ENCODE assay signal across 1 cellular context in genomic region chr16:3123986-3124886, GRCh38.
TF ChIP-seq lines count a peak whose summit lies in the region.

No MANE protein-coding gene starts in this region.

TF ChIP-seq in WTC11, 78 proteins besides CTCF, POLR2A, EP300 and RAD21 (continued from another document and continues in another):
- TF ChIP-seq, protein P1, sequence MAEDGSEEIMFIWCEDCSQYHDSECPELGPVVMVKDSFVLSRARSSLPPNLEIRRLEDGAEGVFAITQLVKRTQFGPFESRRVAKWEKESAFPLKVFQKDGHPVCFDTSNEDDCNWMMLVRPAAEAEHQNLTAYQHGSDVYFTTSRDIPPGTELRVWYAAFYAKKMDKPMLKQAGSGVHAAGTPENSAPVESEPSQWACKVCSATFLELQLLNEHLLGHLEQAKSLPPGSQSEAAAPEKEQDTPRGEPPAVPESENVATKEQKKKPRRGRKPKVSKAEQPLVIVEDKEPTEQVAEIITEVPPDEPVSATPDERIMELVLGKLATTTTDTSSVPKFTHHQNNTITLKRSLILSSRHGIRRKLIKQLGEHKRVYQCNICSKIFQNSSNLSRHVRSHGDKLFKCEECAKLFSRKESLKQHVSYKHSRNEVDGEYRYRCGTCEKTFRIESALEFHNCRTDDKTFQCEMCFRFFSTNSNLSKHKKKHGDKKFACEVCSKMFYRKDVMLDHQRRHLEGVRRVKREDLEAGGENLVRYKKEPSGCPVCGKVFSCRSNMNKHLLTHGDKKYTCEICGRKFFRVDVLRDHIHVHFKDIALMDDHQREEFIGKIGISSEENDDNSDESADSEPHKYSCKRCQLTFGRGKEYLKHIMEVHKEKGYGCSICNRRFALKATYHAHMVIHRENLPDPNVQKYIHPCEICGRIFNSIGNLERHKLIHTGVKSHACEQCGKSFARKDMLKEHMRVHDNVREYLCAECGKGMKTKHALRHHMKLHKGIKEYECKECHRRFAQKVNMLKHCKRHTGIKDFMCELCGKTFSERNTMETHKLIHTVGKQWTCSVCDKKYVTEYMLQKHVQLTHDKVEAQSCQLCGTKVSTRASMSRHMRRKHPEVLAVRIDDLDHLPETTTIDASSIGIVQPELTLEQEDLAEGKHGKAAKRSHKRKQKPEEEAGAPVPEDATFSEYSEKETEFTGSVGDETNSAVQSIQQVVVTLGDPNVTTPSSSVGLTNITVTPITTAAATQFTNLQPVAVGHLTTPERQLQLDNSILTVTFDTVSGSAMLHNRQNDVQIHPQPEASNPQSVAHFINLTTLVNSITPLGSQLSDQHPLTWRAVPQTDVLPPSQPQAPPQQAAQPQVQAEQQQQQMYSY (CRISPR knock-in tag; IDR thresholded peaks at IDR 0.05), result no peak
- TF ChIP-seq ZSCAN18 (CRISPR knock-in tag; IDR thresholded peaks at IDR 0.05), result no peak
- no peak for TF ChIP-seq ZNF317 (CRISPR knock-in tag; IDR thresholded peaks at IDR 0.05; ENCODE audit: borderline replicate concordance, low read depth)
- no peak; the same call in 1 of the 2 replicates for TF ChIP-seq TEAD4 (CRISPR knock-in tag; IDR thresholded peaks at IDR 0.05)
- TF ChIP-seq, protein P2, sequence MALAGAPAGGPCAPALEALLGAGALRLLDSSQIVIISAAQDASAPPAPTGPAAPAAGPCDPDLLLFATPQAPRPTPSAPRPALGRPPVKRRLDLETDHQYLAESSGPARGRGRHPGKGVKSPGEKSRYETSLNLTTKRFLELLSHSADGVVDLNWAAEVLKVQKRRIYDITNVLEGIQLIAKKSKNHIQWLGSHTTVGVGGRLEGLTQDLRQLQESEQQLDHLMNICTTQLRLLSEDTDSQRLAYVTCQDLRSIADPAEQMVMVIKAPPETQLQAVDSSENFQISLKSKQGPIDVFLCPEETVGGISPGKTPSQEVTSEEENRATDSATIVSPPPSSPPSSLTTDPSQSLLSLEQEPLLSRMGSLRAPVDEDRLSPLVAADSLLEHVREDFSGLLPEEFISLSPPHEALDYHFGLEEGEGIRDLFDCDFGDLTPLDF (CRISPR knock-in tag; IDR thresholded peaks at IDR 0.05), result no peak
- TF ChIP-seq, protein P3, sequence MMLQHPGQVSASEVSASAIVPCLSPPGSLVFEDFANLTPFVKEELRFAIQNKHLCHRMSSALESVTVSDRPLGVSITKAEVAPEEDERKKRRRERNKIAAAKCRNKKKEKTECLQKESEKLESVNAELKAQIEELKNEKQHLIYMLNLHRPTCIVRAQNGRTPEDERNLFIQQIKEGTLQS (CRISPR knock-in tag; conservative IDR thresholded peaks at IDR 0.05), result no peak
- peak; percentile 48 for TF ChIP-seq NFYB (CRISPR knock-in tag; conservative IDR thresholded peaks at IDR 0.05; ENCODE audit: low read depth)
- no peak for TF ChIP-seq ZNF416 (CRISPR knock-in tag; IDR thresholded peaks at IDR 0.05)
- TF ChIP-seq ZNF138 (CRISPR knock-in tag; conservative IDR thresholded peaks at IDR 0.05), result no peak
- no peak for TF ChIP-seq JAZF1 (CRISPR knock-in tag; IDR thresholded peaks at IDR 0.05)
- TF ChIP-seq FOXP4 (CRISPR knock-in tag; IDR thresholded peaks at IDR 0.05), result peak; percentile 78; the same call in 1 of the 2 replicates
- peak; percentile 56; the same call in 1 of the 2 replicates for TF ChIP-seq JUN (CRISPR knock-in tag; IDR thresholded peaks at IDR 0.05)
- TF ChIP-seq NFATC4 (CRISPR knock-in tag; IDR thresholded peaks at IDR 0.05), result no peak
- no peak for TF ChIP-seq USF1 (CRISPR knock-in tag; IDR thresholded peaks at IDR 0.05)
- TF ChIP-seq, protein P4, sequence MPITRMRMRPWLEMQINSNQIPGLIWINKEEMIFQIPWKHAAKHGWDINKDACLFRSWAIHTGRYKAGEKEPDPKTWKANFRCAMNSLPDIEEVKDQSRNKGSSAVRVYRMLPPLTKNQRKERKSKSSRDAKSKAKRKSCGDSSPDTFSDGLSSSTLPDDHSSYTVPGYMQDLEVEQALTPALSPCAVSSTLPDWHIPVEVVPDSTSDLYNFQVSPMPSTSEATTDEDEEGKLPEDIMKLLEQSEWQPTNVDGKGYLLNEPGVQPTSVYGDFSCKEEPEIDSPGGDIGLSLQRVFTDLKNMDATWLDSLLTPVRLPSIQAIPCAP (CRISPR knock-in tag; IDR thresholded peaks at IDR 0.05), result 0 out of 2 replicates have a peak, but pooled peaks have one; percentile 21
- TF ChIP-seq, protein P5, sequence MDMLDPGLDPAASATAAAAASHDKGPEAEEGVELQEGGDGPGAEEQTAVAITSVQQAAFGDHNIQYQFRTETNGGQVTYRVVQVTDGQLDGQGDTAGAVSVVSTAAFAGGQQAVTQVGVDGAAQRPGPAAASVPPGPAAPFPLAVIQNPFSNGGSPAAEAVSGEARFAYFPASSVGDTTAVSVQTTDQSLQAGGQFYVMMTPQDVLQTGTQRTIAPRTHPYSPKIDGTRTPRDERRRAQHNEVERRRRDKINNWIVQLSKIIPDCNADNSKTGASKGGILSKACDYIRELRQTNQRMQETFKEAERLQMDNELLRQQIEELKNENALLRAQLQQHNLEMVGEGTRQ (CRISPR knock-in tag; IDR thresholded peaks at IDR 0.05), result no peak
- TF ChIP-seq, protein P6, sequence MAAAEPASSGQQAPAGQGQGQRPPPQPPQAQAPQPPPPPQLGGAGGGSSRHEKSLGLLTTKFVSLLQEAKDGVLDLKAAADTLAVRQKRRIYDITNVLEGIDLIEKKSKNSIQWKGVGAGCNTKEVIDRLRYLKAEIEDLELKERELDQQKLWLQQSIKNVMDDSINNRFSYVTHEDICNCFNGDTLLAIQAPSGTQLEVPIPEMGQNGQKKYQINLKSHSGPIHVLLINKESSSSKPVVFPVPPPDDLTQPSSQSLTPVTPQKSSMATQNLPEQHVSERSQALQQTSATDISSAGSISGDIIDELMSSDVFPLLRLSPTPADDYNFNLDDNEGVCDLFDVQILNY (CRISPR knock-in tag; IDR thresholded peaks at IDR 0.05), result peak; percentile 57; the same call in 1 of the 2 replicates
- TF ChIP-seq KAT7 (CRISPR knock-in tag; IDR thresholded peaks at IDR 0.05; ENCODE audit: borderline replicate concordance), result no peak
- TF ChIP-seq, protein P7, sequence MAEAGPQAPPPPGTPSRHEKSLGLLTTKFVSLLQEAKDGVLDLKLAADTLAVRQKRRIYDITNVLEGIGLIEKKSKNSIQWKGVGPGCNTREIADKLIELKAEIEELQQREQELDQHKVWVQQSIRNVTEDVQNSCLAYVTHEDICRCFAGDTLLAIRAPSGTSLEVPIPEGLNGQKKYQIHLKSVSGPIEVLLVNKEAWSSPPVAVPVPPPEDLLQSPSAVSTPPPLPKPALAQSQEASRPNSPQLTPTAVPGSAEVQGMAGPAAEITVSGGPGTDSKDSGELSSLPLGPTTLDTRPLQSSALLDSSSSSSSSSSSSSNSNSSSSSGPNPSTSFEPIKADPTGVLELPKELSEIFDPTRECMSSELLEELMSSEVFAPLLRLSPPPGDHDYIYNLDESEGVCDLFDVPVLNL (CRISPR knock-in tag; IDR thresholded peaks at IDR 0.05; ENCODE audit: borderline replicate concordance, low read depth), result no peak
- TF ChIP-seq, protein P8, sequence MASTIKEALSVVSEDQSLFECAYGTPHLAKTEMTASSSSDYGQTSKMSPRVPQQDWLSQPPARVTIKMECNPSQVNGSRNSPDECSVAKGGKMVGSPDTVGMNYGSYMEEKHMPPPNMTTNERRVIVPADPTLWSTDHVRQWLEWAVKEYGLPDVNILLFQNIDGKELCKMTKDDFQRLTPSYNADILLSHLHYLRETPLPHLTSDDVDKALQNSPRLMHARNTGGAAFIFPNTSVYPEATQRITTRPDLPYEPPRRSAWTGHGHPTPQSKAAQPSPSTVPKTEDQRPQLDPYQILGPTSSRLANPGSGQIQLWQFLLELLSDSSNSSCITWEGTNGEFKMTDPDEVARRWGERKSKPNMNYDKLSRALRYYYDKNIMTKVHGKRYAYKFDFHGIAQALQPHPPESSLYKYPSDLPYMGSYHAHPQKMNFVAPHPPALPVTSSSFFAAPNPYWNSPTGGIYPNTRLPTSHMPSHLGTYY (CRISPR knock-in tag; IDR thresholded peaks at IDR 0.05), result 0 out of 2 replicates have a peak, but pooled peaks have one; percentile 34
- no peak for TF ChIP-seq ZMAT4 (CRISPR knock-in tag; IDR thresholded peaks at IDR 0.05)
- no peak for TF ChIP-seq GRHL2 (CRISPR knock-in tag; IDR thresholded peaks at IDR 0.05; ENCODE audit: insufficient replicate concordance, severe bottlenecking)
- no peak for TF ChIP-seq MLX (CRISPR knock-in tag; IDR thresholded peaks at IDR 0.05)
- TF ChIP-seq NR3C1 (CRISPR knock-in tag; conservative IDR thresholded peaks at IDR 0.05; ENCODE audit: low read depth), result no peak
- TF ChIP-seq ZBTB21 (CRISPR knock-in tag; IDR thresholded peaks at IDR 0.05; ENCODE audit: borderline replicate concordance), result no peak
- peak; percentile 86 for TF ChIP-seq ZNF121 (CRISPR knock-in tag; IDR thresholded peaks at IDR 0.05)
- TF ChIP-seq ZNF396 (CRISPR knock-in tag; IDR thresholded peaks at IDR 0.05; ENCODE audit: borderline replicate concordance), result no peak
- peak; percentile 92 for TF ChIP-seq SP1 (CRISPR knock-in tag; conservative IDR thresholded peaks at IDR 0.05)
- TF ChIP-seq, protein P9, sequence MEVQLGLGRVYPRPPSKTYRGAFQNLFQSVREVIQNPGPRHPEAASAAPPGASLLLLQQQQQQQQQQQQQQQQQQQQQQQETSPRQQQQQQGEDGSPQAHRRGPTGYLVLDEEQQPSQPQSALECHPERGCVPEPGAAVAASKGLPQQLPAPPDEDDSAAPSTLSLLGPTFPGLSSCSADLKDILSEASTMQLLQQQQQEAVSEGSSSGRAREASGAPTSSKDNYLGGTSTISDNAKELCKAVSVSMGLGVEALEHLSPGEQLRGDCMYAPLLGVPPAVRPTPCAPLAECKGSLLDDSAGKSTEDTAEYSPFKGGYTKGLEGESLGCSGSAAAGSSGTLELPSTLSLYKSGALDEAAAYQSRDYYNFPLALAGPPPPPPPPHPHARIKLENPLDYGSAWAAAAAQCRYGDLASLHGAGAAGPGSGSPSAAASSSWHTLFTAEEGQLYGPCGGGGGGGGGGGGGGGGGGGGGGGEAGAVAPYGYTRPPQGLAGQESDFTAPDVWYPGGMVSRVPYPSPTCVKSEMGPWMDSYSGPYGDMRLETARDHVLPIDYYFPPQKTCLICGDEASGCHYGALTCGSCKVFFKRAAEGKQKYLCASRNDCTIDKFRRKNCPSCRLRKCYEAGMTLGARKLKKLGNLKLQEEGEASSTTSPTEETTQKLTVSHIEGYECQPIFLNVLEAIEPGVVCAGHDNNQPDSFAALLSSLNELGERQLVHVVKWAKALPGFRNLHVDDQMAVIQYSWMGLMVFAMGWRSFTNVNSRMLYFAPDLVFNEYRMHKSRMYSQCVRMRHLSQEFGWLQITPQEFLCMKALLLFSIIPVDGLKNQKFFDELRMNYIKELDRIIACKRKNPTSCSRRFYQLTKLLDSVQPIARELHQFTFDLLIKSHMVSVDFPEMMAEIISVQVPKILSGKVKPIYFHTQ (CRISPR knock-in tag; IDR thresholded peaks at IDR 0.05), result no peak
- TF ChIP-seq ESRRA (CRISPR knock-in tag; IDR thresholded peaks at IDR 0.05; ENCODE audit: borderline replicate concordance), result no peak
- TF ChIP-seq, protein P10, sequence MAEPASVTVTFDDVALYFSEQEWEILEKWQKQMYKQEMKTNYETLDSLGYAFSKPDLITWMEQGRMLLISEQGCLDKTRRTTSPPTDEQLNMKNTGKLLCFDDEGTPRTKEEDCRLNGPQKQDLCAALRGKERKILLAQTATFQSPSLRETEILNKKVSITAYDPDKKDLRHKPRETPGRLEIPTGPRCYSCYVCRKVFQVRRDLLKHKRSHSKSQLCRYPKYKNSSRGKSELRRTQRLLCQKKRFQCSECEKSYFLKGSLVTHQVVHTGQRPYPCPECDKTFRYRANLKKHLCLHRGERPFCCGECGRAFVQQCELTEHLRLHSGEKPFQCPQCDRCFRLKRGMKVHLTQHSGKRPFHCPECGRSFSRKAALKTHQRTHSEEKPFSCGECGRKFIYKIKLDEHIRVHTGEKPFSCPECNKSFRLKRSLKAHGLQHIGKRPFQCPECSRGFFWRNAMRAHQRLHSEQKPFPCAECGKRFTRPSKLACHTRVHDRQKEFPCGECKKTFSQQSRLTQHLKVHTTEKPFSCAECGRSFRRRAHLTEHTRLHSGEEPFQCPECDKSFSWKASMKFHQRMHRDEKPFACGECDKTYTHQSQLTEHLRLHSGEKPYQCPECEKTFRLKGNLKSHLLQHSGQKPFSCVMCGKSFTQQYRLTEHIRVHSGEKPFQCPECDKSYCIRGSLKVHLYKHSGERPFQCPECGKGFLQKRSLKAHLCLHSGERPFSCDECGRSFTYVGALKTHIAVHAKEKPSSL (CRISPR knock-in tag; conservative IDR thresholded peaks at IDR 0.05), result no peak
- peak; percentile 35; the same call in 1 of the 2 replicates for TF ChIP-seq SMAD3 (CRISPR knock-in tag; IDR thresholded peaks at IDR 0.05; ENCODE audit: borderline replicate concordance)
- 0 out of 2 replicates have a peak, but pooled peaks have one; percentile 50 for TF ChIP-seq ZNF232 (CRISPR knock-in tag; IDR thresholded peaks at IDR 0.05)
